In genomic region chr6:70310063-70310694, GRCh38 we compare ENCODE assay signal across 8 cellular contexts. TPM values are rescaled to one million over a fixed set of nuclear protein-coding genes. Genes with fewer than 3 reads are reported as not detected.
A peak's percentile ranks its signal among the peaks of the same experiment; 100 is the strongest.
DNase-seq lines count a peak whose midpoint lies in the region; FAIRE-seq and TF ChIP-seq lines count a peak whose summit lies in the region.

No MANE protein-coding gene starts in this region.

- no peaks in the 10 kb centered on the region for H4K20me1 ChIP-seq in GM23248 (ENCODE audit: insufficient read depth)
- H4K20me1 ChIP-seq in OCI-LY3 (ENCODE audit: insufficient read depth, low read length) = no peaks in the 10 kb centered on the region
- no peaks in the 10 kb centered on the region for H4K20me1 ChIP-seq in neural progenitor cell (ENCODE audit: low read depth)

- WGBS in GM23248 (ENCODE audit: low coverage in 1 of 2, low lambda C conversion rate in 2 of 2, missing lambda C conversion rate in 2 of 2), 2 experiments = 1 to 2% methylated on average over 4 of the region's 4 CpGs
- WGBS in endodermal cell (ENCODE audit: insufficient coverage in 1 of 2, insufficient read length in 1 of 2), 2 experiments = 24% methylated on average over 4 of the region's 4 CpGs; no CpG with 5 or more reads in 1 of the 2 experiments

- DNase-seq in GM23248 (peak; percentile 58), endodermal cell (no peak), neural progenitor cell (ENCODE audit: low spot score) (peak; percentile 39), GM12892 (ENCODE audit: insufficient read length) (no peak)
- DNase-seq in stimulated activated CD4-positive, alpha-beta T cell treated with anti-CD3 and anti-CD28 coated beads, Interleukin-4, amount 100 ng/mL, for 24 hours = no peak
- DNase-seq in activated naive CD4-positive, alpha-beta T cell (lab: John Stamatoyannopoulos, UW) = no peak

- H3K9me2 ChIP-seq in GM23248 (ENCODE audit: insufficient read depth) = no peaks in the 10 kb centered on the region

- H3K27me3 Mint-ChIP-seq in endodermal cell (ENCODE audit: insufficient read depth) (no peaks in the 10 kb centered on the region), neural progenitor cell (ENCODE audit: insufficient read depth, low read depth) (peaks cover 7% of the 10 kb centered on the region)

- no peak overlapping the region for H3K4me3 ChIP-seq in GM23248
- H3K4me3 ChIP-seq in OCI-LY3 (ENCODE audit: low read length) = no peak overlapping the region
- H3K4me3 ChIP-seq in endodermal cell (ENCODE audit: low read length) = no peak overlapping the region
- no peak overlapping the region for H3K4me3 ChIP-seq in neural progenitor cell

- H3K36me3 ChIP-seq in GM23248 (ENCODE audit: low read depth) = no peaks in the 10 kb centered on the region
- H3K36me3 ChIP-seq in OCI-LY3 (replicated peaks; ENCODE audit: low read depth, low read length) = no peaks in the 10 kb centered on the region
- no peaks in the 10 kb centered on the region for H3K36me3 ChIP-seq in endodermal cell (ENCODE audit: control insufficient read depth, insufficient read depth, low read length)
- H3K36me3 ChIP-seq in neural progenitor cell = no peaks in the 10 kb centered on the region

- no peak for FAIRE-seq in GM12892 (lab: Jason Lieb, UNC)

- H3K36me3 Mint-ChIP-seq in endodermal cell (ENCODE audit: low read depth) = no peaks in the 10 kb centered on the region
- H3K36me3 Mint-ChIP-seq in neural progenitor cell = no peaks in the 10 kb centered on the region

- TF ChIP-seq CTCF in C4-2B (conservative IDR thresholded peaks at IDR 0.05) (peak; percentile 76), OCI-LY3 (IDR thresholded peaks at IDR 0.05; ENCODE audit: low read depth, low read length) (peak; percentile 94), endodermal cell (conservative IDR thresholded peaks at IDR 0.05) (peak; percentile 85), neural progenitor cell (IDR thresholded peaks at IDR 0.05) (peak; percentile 89)

- H3K4me1 ChIP-seq in GM23248 (ENCODE audit: insufficient read depth) (no peaks in the 10 kb centered on the region; the same call in 1 of the 2 replicates), OCI-LY3 (ENCODE audit: low read length) (peaks cover 21% of the 10 kb centered on the region), endodermal cell (ENCODE audit: control insufficient read depth, insufficient read depth, low read length) (peaks cover 3% of the 10 kb centered on the region), neural progenitor cell (no peaks in the 10 kb centered on the region)

- H3K9me3 Mint-ChIP-seq in endodermal cell (no peaks in the 10 kb centered on the region), neural progenitor cell (no peaks in the 10 kb centered on the region)

- H3F3A ChIP-seq in GM23248 (ENCODE audit: insufficient read depth) (no peaks in the 10 kb centered on the region), neural progenitor cell (ENCODE audit: low read depth) (no peaks in the 10 kb centered on the region)

- H3K4me3 Mint-ChIP-seq in endodermal cell = no peak overlapping the region
- H3K4me3 Mint-ChIP-seq in neural progenitor cell = no peak overlapping the region

- H3K4me2 ChIP-seq in GM23248 (ENCODE audit: unreplicated experiment) (no peak overlapping the region), OCI-LY3 (ENCODE audit: low read length) (peak overlapping the region; percentile 29), neural progenitor cell (no peak overlapping the region)

- H3K27ac ChIP-seq in C4-2B = no peak overlapping the region
- no peak overlapping the region for H3K27ac ChIP-seq in GM23248
- no peak overlapping the region for H3K27ac ChIP-seq in OCI-LY3 (ENCODE audit: low read length)
- no peak overlapping the region for H3K27ac ChIP-seq in endodermal cell (ENCODE audit: low read depth, low read length)
- no peak overlapping the region for H3K27ac ChIP-seq in neural progenitor cell

- H3K9me3 ChIP-seq in GM23248 (ENCODE audit: low read depth) (no peaks in the 10 kb centered on the region), OCI-LY3 (ENCODE audit: insufficient read depth, low read length) (no peaks in the 10 kb centered on the region), endodermal cell (ENCODE audit: control insufficient read depth, low read length) (no peaks in the 10 kb centered on the region), neural progenitor cell (ENCODE audit: low read depth) (no peaks in the 10 kb centered on the region)

- H3K79me2 ChIP-seq in GM23248 (ENCODE audit: insufficient read depth) (no peaks in the 10 kb centered on the region), OCI-LY3 (ENCODE audit: low read length) (no peaks in the 10 kb centered on the region), neural progenitor cell (ENCODE audit: low read depth) (no peaks in the 10 kb centered on the region)

- no peak overlapping the region for H3K27ac Mint-ChIP-seq in endodermal cell
- H3K27ac Mint-ChIP-seq in neural progenitor cell = no peak overlapping the region

- peaks cover 5% of the 10 kb centered on the region for H3K4me1 Mint-ChIP-seq in endodermal cell
- peaks cover 12% of the 10 kb centered on the region for H3K4me1 Mint-ChIP-seq in neural progenitor cell

- no peak for TF ChIP-seq POLR2A in GM12892 (IDR thresholded peaks at IDR 0.05; ENCODE audit: low read depth, low read length)

- H3K9ac ChIP-seq in GM23248 = no peak overlapping the region
- H3K9ac ChIP-seq in OCI-LY3 (ENCODE audit: low read length) = no peak overlapping the region
- H3K9ac ChIP-seq in endodermal cell (ENCODE audit: extremely low read depth, low read length, poor library complexity, severe bottlenecking) = no peak overlapping the region
- H3K9ac ChIP-seq in neural progenitor cell = no peak overlapping the region

- H2AFZ ChIP-seq in GM23248 = no peak overlapping the region
- H2AFZ ChIP-seq in OCI-LY3 (ENCODE audit: low read depth, low read length) = no peak overlapping the region
- no peak overlapping the region for H2AFZ ChIP-seq in neural progenitor cell (replicated peaks)

- in situ Hi-C loops in GM23248 (cut with MboI) = no loop called here

- H3K27me3 ChIP-seq in GM23248 (replicated peaks; ENCODE audit: insufficient read depth) (peaks cover 76% of the 10 kb centered on the region), OCI-LY3 (ENCODE audit: low read depth, low read length) (peaks cover 31% of the 10 kb centered on the region), endodermal cell (ENCODE audit: control insufficient read depth, insufficient read depth, low read length, poor library complexity, severe bottlenecking) (no peaks in the 10 kb centered on the region), neural progenitor cell (no peaks in the 10 kb centered on the region)

RNA-seq across cellular contexts. Expression of gene COL9A1, which starts 7.3 kb away (rescaled TPM):
- total RNA-seq in GM23248 (2014; rRNA removed; shearing (Covaris generic)) = not detected in 2 replicates
- not detected in 2 replicates for polyA plus RNA-seq in GM23248 (2016; fragmentation: Nextera tagmentation; extraction: Ambion mirVana)
- total RNA-seq in endodermal cell = 1 to 10 TPM; 5.8 to 10.0 TPM
- 21.2 TPM for polyA plus RNA-seq in endodermal cell (2013, experiment 1 of 2)
- 17.2 TPM for polyA plus RNA-seq in endodermal cell (2013, experiment 2 of 2)
- 18.7 and 36.9 TPM in 2 replicates for total RNA-seq in neural progenitor cell (ENCODE audit: low replicate concordance)
- not detected for polyA plus RNA-seq in GM12892 (2012; ENCODE audit: missing spikeins)

Comparison
In these comparisons a context has a peak if more than half of its experiments do, and no peak if none do; other contexts are left out.
1. DNase-seq: peak in GM23248 (single experiment) and neural progenitor cell (single experiment); none in endodermal cell (single experiment), GM12892 (single experiment), stimulated activated CD4-positive, alpha-beta T cell treated with anti-CD3 and anti-CD28 coated beads, Interleukin-4, amount 100 ng/mL, for 24 hours (single experiment) and activated naive CD4-positive, alpha-beta T cell (0 of 4).
2. Peak in every context shown above with its lines, with median percentiles within 50 percentile points of each other: CTCF ChIP-seq.